17 cellular contexts compared by ENCODE assay signal in genomic region chr16:9275816-9276354, GRCh38.
DNase-seq lines count a peak whose midpoint lies in the region; ATAC-seq, FAIRE-seq and TF ChIP-seq lines count a peak whose summit lies in the region.
"Had no signal": no experiment of that assay in that cellular context is flagged by ENCODE, and none has a peak within 500 bp of the region (broad histone marks: within the 10 kb centered on the region; RNA-seq: fewer than 3 reads in every experiment).

No MANE protein-coding gene starts in this region.

- H3K27me3 ChIP-seq in small intestine (ENCODE audit: control insufficient read depth in 2 of 2, insufficient read depth in 2 of 2, low read length in 2 of 2) (no peaks in the 10 kb centered on the region), tibial artery (no peaks in the 10 kb centered on the region)

- no peaks in the 10 kb centered on the region for H3K9me3 Mint-ChIP-seq in activated naive CD4-positive, alpha-beta T cell treated with anti-CD3 and anti-CD28 coated beads for 36 hours

- H3K27ac ChIP-seq in small intestine (ENCODE audit: low read depth in 1 of 2, low read length in 1 of 2), result peak overlapping the region in 1 of 2 donors; percentile 19
- H3K27ac ChIP-seq in tibial artery, result no peak overlapping the region
- H3K27ac ChIP-seq: GM23248 had no signal

- H3K4me3 ChIP-seq in mucosa of descending colon (no peak overlapping the region), small intestine (ENCODE audit: low read depth in 1 of 2, low read length in 2 of 2) (no peak overlapping the region), tibial artery (no peak overlapping the region)
- H3K4me3 ChIP-seq: GM23248 had no signal

- CTCF ChIA-PET in activated naive CD4-positive, alpha-beta T cell treated with anti-CD3 and anti-CD28 coated beads for 36 hours (lab: Charles Lee), result interaction anchor here (0.7 kb wide), 1 partner anchor 13 kb away, joined by 3 read pairs; no protein-coding TSS in a partner anchor

- DNase-seq in islet precursor cell, result peak; percentile 88
- no peak for DNase-seq in mucosa of descending colon
- DNase-seq in small intestine, result peak; percentile 92
- no peak for DNase-seq in activated effector memory CD4-positive, alpha-beta T cell treated with anti-CD3 and anti-CD28 coated beads, Interleukin-2, amount 50 U/mL, for 16 hours
- no peak for DNase-seq in tibial artery
- DNase-seq in activated naive CD4-positive, alpha-beta T cell treated with anti-CD3 and anti-CD28 coated beads for 36 hours, result no peak
- DNase-seq: C1 segment of cervical spinal cord; Calu3; CD4-positive, alpha-beta memory T cell; COR-L47; DMS53; DMS79 treated with DMSO at 0.1 percent for 48 hours; GM23248; H9 had no signal

- TF ChIP-seq CTCF in mucosa of descending colon (IDR thresholded peaks at IDR 0.05) (no peak), tibial artery (IDR thresholded peaks at IDR 0.05) (no peak)

- no peaks in the 10 kb centered on the region for H3K36me3 Mint-ChIP-seq in activated naive CD4-positive, alpha-beta T cell treated with anti-CD3 and anti-CD28 coated beads for 36 hours (ENCODE audit: low read depth)
- H3K36me3 Mint-ChIP-seq: CD4-positive, alpha-beta memory T cell had no signal

- FAIRE-seq in small intestine (lab: Jason Lieb, UNC), result no peak
- FAIRE-seq: G401.6, GM12892 had no signal

- H3K4me3 Mint-ChIP-seq in activated naive CD4-positive, alpha-beta T cell treated with anti-CD3 and anti-CD28 coated beads for 36 hours, result no peak overlapping the region
- H3K4me3 Mint-ChIP-seq: CD4-positive, alpha-beta memory T cell; H9 had no signal

- no peak overlapping the region for H3K27ac Mint-ChIP-seq in activated naive CD4-positive, alpha-beta T cell treated with anti-CD3 and anti-CD28 coated beads for 36 hours
- H3K27ac Mint-ChIP-seq: CD4-positive, alpha-beta memory T cell had no signal

- peaks cover 2% of the 10 kb centered on the region for H3K27me3 Mint-ChIP-seq in activated naive CD4-positive, alpha-beta T cell treated with anti-CD3 and anti-CD28 coated beads for 36 hours (ENCODE audit: low read depth)

- H3K36me3 ChIP-seq in mucosa of descending colon (ENCODE audit: low read depth), result no peaks in the 10 kb centered on the region
- no peaks in the 10 kb centered on the region for H3K36me3 ChIP-seq in small intestine (ENCODE audit: control insufficient read depth in 2 of 2, insufficient read depth in 2 of 2, low read length in 2 of 2)
- H3K36me3 ChIP-seq in tibial artery, result no peaks in the 10 kb centered on the region

- H3K9me3 ChIP-seq in mucosa of descending colon (no peaks in the 10 kb centered on the region), small intestine (ENCODE audit: control insufficient read depth, low read depth) (no peaks in the 10 kb centered on the region), tibial artery (no peaks in the 10 kb centered on the region)

- no peaks in the 10 kb centered on the region for H3K4me1 Mint-ChIP-seq in activated naive CD4-positive, alpha-beta T cell treated with anti-CD3 and anti-CD28 coated beads for 36 hours (ENCODE audit: low read depth)
- H3K4me1 Mint-ChIP-seq: CD4-positive, alpha-beta memory T cell had no signal

- intact Hi-C loops in mucosa of descending colon (cut with DNase I, micrococcal nuclease) (no loop called here), tibial artery (cut with DNase I; ENCODE audit: low total_unique reads) (no loop called here)
- intact Hi-C loops in activated naive CD4-positive, alpha-beta T cell treated with anti-CD3 and anti-CD28 coated beads for 36 hours (cut with micrococcal nuclease), result no loop called here

- ATAC-seq in mucosa of descending colon, result peak; percentile 70
- ATAC-seq: HCT116 had no signal

- H3K4me1 ChIP-seq in mucosa of descending colon (ENCODE audit: low read depth), result no peaks in the 10 kb centered on the region
- H3K4me1 ChIP-seq in small intestine (ENCODE audit: control insufficient read depth in 2 of 2, insufficient read depth in 1 of 2, low read depth in 1 of 2, low read length in 1 of 2), result no peaks in the 10 kb centered on the region
- no peaks in the 10 kb centered on the region for H3K4me1 ChIP-seq in tibial artery

- WGBS in small intestine, 3 donors, result 40 to 65% (median 53%) methylated on average over 4 of the region's 4 CpGs

Comparison
In these comparisons a context has a peak if more than half of its experiments do, and no peak if none do; other contexts are left out.
1. DNase-seq: peak in islet precursor cell (single experiment) and small intestine (single experiment); none in mucosa of descending colon (0 of 3), activated effector memory CD4-positive, alpha-beta T cell treated with anti-CD3 and anti-CD28 coated beads, Interleukin-2, amount 50 U/mL, for 16 hours (single experiment), tibial artery (0 of 2) and activated naive CD4-positive, alpha-beta T cell treated with anti-CD3 and anti-CD28 coated beads for 36 hours (single experiment).